In genomic region chr6:81844686-81845085, GRCh38 we compare ENCODE assay signal across 21 cellular contexts.
DNase-seq lines count a peak whose midpoint lies in the region; TF ChIP-seq lines count a peak whose summit lies in the region.
"Had no signal": no experiment of that assay in that cellular context is flagged by ENCODE, and none has a peak within 500 bp of the region (broad histone marks: within the 10 kb centered on the region; RNA-seq: fewer than 3 reads in every experiment).

No MANE protein-coding gene starts in this region.

- H3K27me3 ChIP-seq in ascending aorta (no peaks in the 10 kb centered on the region), neuronal stem cell (ENCODE audit: control insufficient read depth in 3 of 3, insufficient read depth in 3 of 3, low read depth in 1 of 3, low read length in 3 of 3) (no peaks in the 10 kb centered on the region)

- no peak overlapping the region for H2BK12ac ChIP-seq in neuronal stem cell (ENCODE audit: low read length)

- H3K79me1 ChIP-seq in neuronal stem cell (ENCODE audit: low read depth, low read length) = no peaks in the 10 kb centered on the region

- H3K4me1 ChIP-seq in ascending aorta (peaks cover 7 to 18% of the 10 kb centered on the region in 2 donors), neuronal stem cell (ENCODE audit: control insufficient read depth in 2 of 2, insufficient read depth in 1 of 2, low read depth in 1 of 2, low read length in 2 of 2) (no peaks in the 10 kb centered on the region)

- H2BK15ac ChIP-seq in neuronal stem cell (ENCODE audit: low read length) = no peak overlapping the region

- H3K4me2 ChIP-seq in neuronal stem cell (ENCODE audit: insufficient read depth, low read length, poor library complexity, severe bottlenecking) = no peak overlapping the region

- TF ChIP-seq CTCF in ascending aorta (IDR thresholded peaks at IDR 0.05) = no peak
- no peak for TF ChIP-seq CTCF in fibroblast of villous mesenchyme (IDR thresholded peaks at IDR 0.05; ENCODE audit: insufficient read depth, low read depth, low read length)

- no peak overlapping the region for H3K9ac ChIP-seq in neuronal stem cell (ENCODE audit: low read depth, low read length, poor library complexity)

- no peak overlapping the region for H2BK120ac ChIP-seq in neuronal stem cell (ENCODE audit: low read depth, low read length)

- H3K18ac ChIP-seq in neuronal stem cell (ENCODE audit: low read length) = no peak overlapping the region

- H3K9me3 ChIP-seq in ascending aorta (no peaks in the 10 kb centered on the region), neuronal stem cell (replicated peaks in 1 of 2; ENCODE audit: control insufficient read depth in 2 of 2, insufficient read depth in 1 of 2, low read depth in 1 of 2, low read length in 2 of 2) (no peaks in the 10 kb centered on the region)

- H3K4ac ChIP-seq in neuronal stem cell (ENCODE audit: low read length) = no peak overlapping the region

- no peak overlapping the region for H4K8ac ChIP-seq in neuronal stem cell (ENCODE audit: low read depth, low read length)

- H2AK5ac ChIP-seq in neuronal stem cell (ENCODE audit: low read depth, low read length) = no peak overlapping the region

- no peak overlapping the region for H3K23ac ChIP-seq in neuronal stem cell (ENCODE audit: low read depth, low read length, poor library complexity)

- H3K4me3 ChIP-seq in ascending aorta (no peak overlapping the region), fibroblast of villous mesenchyme (ENCODE audit: low read depth, low read length) (no peak overlapping the region), neuronal stem cell (ENCODE audit: low read length in 2 of 2) (no peak overlapping the region)

- H2BK5ac ChIP-seq in neuronal stem cell (ENCODE audit: low read length) = no peak overlapping the region

- H2AFZ ChIP-seq in neuronal stem cell (ENCODE audit: low read length) = no peak overlapping the region

- WGBS in neuronal stem cell (ENCODE audit: extremely low coverage in 2 of 2, insufficient read length in 2 of 2, insufficient replicate concordance in 1 of 2), 2 donors = no CpG with 5 or more reads among the region's 2 CpGs

- intact Hi-C loops in ascending aorta (cut with DNase I) = loop anchor here (5.0 kb wide), 2 partner anchors 53 to 173 kb away; no protein-coding TSS in a partner anchor

- H3K14ac ChIP-seq in neuronal stem cell (ENCODE audit: low read length) = no peak overlapping the region

- H4K91ac ChIP-seq in neuronal stem cell (ENCODE audit: low read depth, low read length, poor library complexity) = no peak overlapping the region

- H3K36me3 ChIP-seq in ascending aorta = no peaks in the 10 kb centered on the region
- H3K36me3 ChIP-seq in neuronal stem cell (replicated peaks in 1 of 2; ENCODE audit: control insufficient read depth in 2 of 2, insufficient read depth in 2 of 2, low read length in 2 of 2) = no peaks in the 10 kb centered on the region
- H3K36me3 ChIP-seq: WERI-Rb-1 had no signal

- DNase-seq in AG20443 (ENCODE audit: low spot score) (peak; percentile 30), ascending aorta (ENCODE audit: low spot score in 2 of 2) (no peak), fibroblast of villous mesenchyme (ENCODE audit: low read depth) (peak; percentile 35), stromal cell of bone marrow (ENCODE audit: low read depth) (peak; percentile 29), SK-N-DZ (ENCODE audit: low spot score) (no peak), neuronal stem cell (ENCODE audit: low spot score) (no peak)
- no peak for DNase-seq in activated CD4-positive, alpha-beta T cell treated with anti-CD3 and anti-CD28 coated beads, Interleukin-2, amount 50 U/mL, for 48 hours
- no peak for DNase-seq in activated CD4-positive, alpha-beta T cell treated with anti-CD3 and anti-CD28 coated beads, Interleukin-2, amount 50 U/mL, for 4 hours
- DNase-seq: activated CD4-positive, alpha-beta T cell treated with anti-CD3 and anti-CD28 coated beads, Interleukin-2, amount 10 ng/mL, durations not matched to agents 24 days and 14 days; activated gamma-delta T cell; activated naive CD8-positive, alpha-beta T cell treated with anti-CD3 and anti-CD28 coated beads for 36 hours; activated T-cell treated with anti-CD3 and anti-CD28 coated beads, Interleukin-2, amount 50 U/mL, for 4 hours; CD8-positive, alpha-beta memory T cell; head of caudate nucleus; left ventricle myocardium superior; NCI-H1092; NCI-H1694; NCI-H446 treated with DMSO at 0.1 percent for 48 hours; NCI-H82; T-helper 9 cell; WERI-Rb-1 had no signal

- H3K27ac ChIP-seq in ascending aorta (peak overlapping the region; percentile 53 to 70), neuronal stem cell (replicated peaks; ENCODE audit: low read length) (no peak overlapping the region)
- H3K27ac ChIP-seq: WERI-Rb-1 had no signal

Comparison
In these comparisons a context has a peak if more than half of its experiments do, and no peak if none do; other contexts are left out.
1. DNase-seq: peak in AG20443 (single experiment), fibroblast of villous mesenchyme (single experiment) and stromal cell of bone marrow (single experiment); none in ascending aorta (0 of 2), activated CD4-positive, alpha-beta T cell treated with anti-CD3 and anti-CD28 coated beads, Interleukin-2, amount 50 U/mL, for 48 hours (0 of 2), SK-N-DZ (single experiment), neuronal stem cell (single experiment) and activated CD4-positive, alpha-beta T cell treated with anti-CD3 and anti-CD28 coated beads, Interleukin-2, amount 50 U/mL, for 4 hours (0 of 2).